Comparison of ENCODE assay signal across 22 cellular contexts in genomic region chr1:213585959-213586608, GRCh38.
"Had no signal": no experiment of that assay in that cellular context is flagged by ENCODE, and none has a peak within 500 bp of the region (broad histone marks: within the 10 kb centered on the region; RNA-seq: fewer than 3 reads in every experiment).

No MANE protein-coding gene starts in this region.

- DNase-seq: activated B cell treated with CpG ODN at 0.5 μM for 24 hours; activated CD4-positive, alpha-beta T cell treated with anti-CD3 and anti-CD28 coated beads, Interleukin-2, amount 50 U/mL, for 1 hour; activated CD8-positive, alpha-beta T cell treated with anti-CD3 and anti-CD28 coated beads for 36 hours; activated gamma-delta T cell treated with Interleukin-2 at 50 U/mL for 16 hours; activated naive CD4-positive, alpha-beta T cell treated with anti-CD3 and anti-CD28 coated beads, Interleukin-2, amount 50 U/mL, for 16 hours; activated T-cell treated with anti-CD3 and anti-CD28 coated beads, Interleukin-2, amount 50 U/mL, for 4 hours; amniotic stem cell; dermis blood vessel endothelial cell; effector CD4-positive, alpha-beta T cell; foreskin keratinocyte; heart right ventricle; kidney glomerular epithelial cell; naive thymus-derived CD8-positive, alpha-beta T cell; occipital lobe; stimulated activated CD4-positive, alpha-beta T cell treated with anti-CD3 and anti-CD28 coated beads, Interleukin-2, amount 100 ng/mL, for 48 hours; stimulated activated naive CD4-positive, alpha-beta T cell treated with Interleukin-2 at 50 U/mL for 16 hours; T-helper 1 cell had no signal

- H3K4me3 ChIP-seq: esophagus muscularis mucosa, heart right ventricle, neural progenitor cell, right atrium auricular region, tibial nerve had no signal

- H3K36me3 ChIP-seq: esophagus muscularis mucosa, heart right ventricle, neural progenitor cell, right atrium auricular region, tibial nerve had no signal

- H3K27ac ChIP-seq: esophagus muscularis mucosa, foreskin keratinocyte, heart right ventricle, neural progenitor cell, right atrium auricular region, tibial nerve had no signal

- H3K9ac ChIP-seq: neural progenitor cell had no signal

- H3K9me3 ChIP-seq: esophagus muscularis mucosa, heart right ventricle, right atrium auricular region, tibial nerve had no signal

- H3K27me3 ChIP-seq: esophagus muscularis mucosa, foreskin keratinocyte, neural progenitor cell, right atrium auricular region, tibial nerve had no signal

- ATAC-seq: activated CD8-positive, alpha-beta T cell treated with anti-CD3 and anti-CD28 coated beads for 36 hours; activated T-cell treated with anti-CD3 and anti-CD28 coated beads, Interleukin-2, amount 50 U/mL, for 4 hours; activated T-helper 17 cell treated with anti-CD3 and anti-CD28 coated beads, Interleukin-2, amount 50 U/mL, for 72 hours; foreskin keratinocyte; naive thymus-derived CD8-positive, alpha-beta T cell had no signal

- H3K4me1 ChIP-seq: esophagus muscularis mucosa, foreskin keratinocyte, heart right ventricle, neural progenitor cell, right atrium auricular region, tibial nerve had no signal
